In genomic region chr1:235067396-235068154, GRCh38 we compare ENCODE assay signal across 9 cellular contexts.
DNase-seq lines count a peak whose midpoint lies in the region; ATAC-seq, FAIRE-seq and TF ChIP-seq lines count a peak whose summit lies in the region.
"Had no signal": no experiment of that assay in that cellular context is flagged by ENCODE, and none has a peak within 500 bp of the region (broad histone marks: within the 10 kb centered on the region; RNA-seq: fewer than 3 reads in every experiment).

No MANE protein-coding gene starts in this region.

- peaks cover 39% of the 10 kb centered on the region for H3K4me1 Mint-ChIP-seq in nephron

- TF ChIP-seq CTCF in A549 (IDR thresholded peaks at IDR 0.05): no peak
- TF ChIP-seq CTCF in Peyer's patch (IDR thresholded peaks at IDR 0.05): no peak
- no peak for TF ChIP-seq CTCF in nephron (IDR thresholded peaks at IDR 0.05; ENCODE audit: unreplicated experiment in 3 of 3)

- no peaks in the 10 kb centered on the region for H3K9me3 Mint-ChIP-seq in nephron
- H3K9me3 Mint-ChIP-seq: central memory CD8-positive, alpha-beta T cell had no signal

- POLR2A ChIA-PET in A549 (lab: Yijun Ruan, JAX): interaction anchor here (0.6 to 4.9 kb wide), 9 partner anchors 49 to 456 kb away, joined by 3 to 50 read pairs (median 5); partner anchors contain the start of gene IRF2BP2

- peak overlapping the region; percentile 40 to 71 (median 52) for H3K27ac Mint-ChIP-seq in nephron

- peak; percentile 92 to 99 for DNase-seq in A549 (ENCODE audit: low read depth in 1 of 2, low spot score in 1 of 2)
- DNase-seq in GM23248: peak; percentile 100
- DNase-seq in Peyer's patch: peak in 2 of 3 donors; percentile 85 to 93

- 3% methylated on average over 11 of the region's 12 CpGs for WGBS in A549 (ENCODE audit: missing lambda C conversion rate)
- WGBS in GM23248 (ENCODE audit: low coverage in 1 of 2, low lambda C conversion rate in 2 of 2, missing lambda C conversion rate in 2 of 2), 2 experiments: 8 to 14% methylated on average over 12 of the region's 12 CpGs

- peak; percentile 77 to 79; a peak in 3 of 5 replicates for TF ChIP-seq EP300 in A549 (IDR thresholded peaks at IDR 0.05)

- H3K4me3 ChIP-seq in A549 (0 out of 3 replicates have a peak overlapping the region, but pooled peaks have one; percentile 14), GM23248 (peak overlapping the region; percentile 39), Peyer's patch (peak overlapping the region in 1 of 4 donors; percentile 39)

- no peaks in the 10 kb centered on the region for H4K20me1 ChIP-seq in GM23248 (ENCODE audit: insufficient read depth)

- CTCF ChIA-PET in A549 (lab: Yijun Ruan, JAX): interaction anchor here (0.6 to 4.3 kb wide), 10 partner anchors 11 to 580 kb away, joined by 3 to 25 read pairs (median 4); no protein-coding TSS in a partner anchor

- no peak overlapping the region for H2AFZ ChIP-seq in GM23248

- H3K27ac ChIP-seq in A549 (peak overlapping the region; percentile 97 to 98), GM23248 (peak overlapping the region; percentile 96), Peyer's patch (peak overlapping the region; percentile 36 to 95 (median 80))

- H3K27me3 Mint-ChIP-seq in nephron (ENCODE audit: low read depth): peaks cover 6% of the 10 kb centered on the region

- H3F3A ChIP-seq in GM23248 (ENCODE audit: insufficient read depth): peaks cover 29% of the 10 kb centered on the region

- no peaks in the 10 kb centered on the region for H3K36me3 Mint-ChIP-seq in nephron (ENCODE audit: low read depth)

- H3K9me3 ChIP-seq in A549: no peaks in the 10 kb centered on the region
- H3K9me3 ChIP-seq in GM23248 (ENCODE audit: low read depth): no peaks in the 10 kb centered on the region
- H3K9me3 ChIP-seq in Peyer's patch: no peaks in the 10 kb centered on the region

- H3K9me2 ChIP-seq in GM23248 (ENCODE audit: insufficient read depth): no peaks in the 10 kb centered on the region

- H3K9ac ChIP-seq in GM23248: peak overlapping the region; percentile 83

- TF ChIP-seq POLR2A in A549 (IDR thresholded peaks at IDR 0.05; ENCODE audit: low read length) (no peak), Peyer's patch (IDR thresholded peaks at IDR 0.05) (peak; percentile 27 to 82)

- H3K27me3 ChIP-seq in GM23248 (replicated peaks; ENCODE audit: insufficient read depth): no peaks in the 10 kb centered on the region
- no peaks in the 10 kb centered on the region for H3K27me3 ChIP-seq in Peyer's patch

- no peak for FAIRE-seq in A549 (lab: Jason Lieb, UNC)

- peak in 1 of 2 experiments; percentile 66; a peak in 4 of 5 replicates for TF ChIP-seq RAD21 in A549 (conservative IDR thresholded peaks at IDR 0.05 in 1 of 2, IDR thresholded peaks at IDR 0.05 in 1 of 2)

- H3K4me1 ChIP-seq in A549 (peaks cover 66% of the 10 kb centered on the region), GM23248 (ENCODE audit: insufficient read depth) (peaks cover 34% of the 10 kb centered on the region), Peyer's patch (peaks cover 0 to 44% (median 22%) of the 10 kb centered on the region in 4 donors)

- no peaks in the 10 kb centered on the region for H3K36me3 ChIP-seq in GM23248 (ENCODE audit: low read depth)
- no peaks in the 10 kb centered on the region for H3K36me3 ChIP-seq in Peyer's patch

- H3K79me2 ChIP-seq in GM23248 (ENCODE audit: insufficient read depth): no peaks in the 10 kb centered on the region

- peak overlapping the region in 1 of 3 experiments; percentile 24 for H3K4me3 Mint-ChIP-seq in nephron
- H3K4me3 Mint-ChIP-seq: central memory CD8-positive, alpha-beta T cell had no signal

- in situ Hi-C loops in GM23248 (cut with MboI): no loop called here

- H3K4me2 ChIP-seq in A549 (peak overlapping the region; percentile 61), GM23248 (ENCODE audit: unreplicated experiment) (peak overlapping the region; percentile 68)

- ATAC-seq in A549 (peak; percentile 90), esophagus mucosa (peak; percentile 84), HG03097 (IDR thresholded peaks at IDR 0.05; ENCODE audit: low FRiP score, unreplicated experiment) (no peak), GM18909 (IDR thresholded peaks at IDR 0.05; ENCODE audit: poor library complexity, unreplicated experiment) (no peak), GM19455 (IDR thresholded peaks at IDR 0.05; ENCODE audit: unreplicated experiment) (no peak)

TF ChIP-seq in A549, 52 proteins besides CTCF, POLR2A, EP300 and RAD21 (continues in another document):
- TF ChIP-seq MYC (IDR thresholded peaks at IDR 0.05; ENCODE audit: borderline replicate concordance, low read length): no peak; the same call in 1 of the 2 replicates
- no peak for TF ChIP-seq KDM5A (IDR thresholded peaks at IDR 0.05)
- TF ChIP-seq NR3C1 (IDR thresholded peaks at IDR 0.05): no peak
- peak; percentile 84 for TF ChIP-seq MAX (IDR thresholded peaks at IDR 0.05)
- peak in 1 of 2 experiments; percentile 65; a peak in 2 of 4 replicates for TF ChIP-seq CEBPB (IDR thresholded peaks at IDR 0.05)
- TF ChIP-seq NPAS2 (CRISPR knock-in tag; IDR thresholded peaks at IDR 0.05; ENCODE audit: borderline replicate concordance): 0 out of 2 replicates have a peak, but pooled peaks have one; percentile 51
- peak; percentile 73; the same call in 1 of the 2 replicates for TF ChIP-seq PBX3 (IDR thresholded peaks at IDR 0.05)
- no peak for TF ChIP-seq ZC3H11A (IDR thresholded peaks at IDR 0.05)
- peak; percentile 83 to 85; a peak in 4 of 5 replicates for TF ChIP-seq JUN (IDR thresholded peaks at IDR 0.05)
- TF ChIP-seq ATOH8 (CRISPR knock-in tag; IDR thresholded peaks at IDR 0.05; ENCODE audit: low read depth): no peak; the same call in 1 of the 2 replicates
- TF ChIP-seq RNF2 (IDR thresholded peaks at IDR 0.05; ENCODE audit: borderline replicate concordance, low read depth): no peak
- TF ChIP-seq KDM1A (IDR thresholded peaks at IDR 0.05; ENCODE audit: low read depth): no peak
- peak; percentile 92 for TF ChIP-seq ZSCAN20 (CRISPR knock-in tag; IDR thresholded peaks at IDR 0.05)
- peak; percentile 90; the same call in 1 of the 2 replicates for TF ChIP-seq HOXB5 (CRISPR knock-in tag; IDR thresholded peaks at IDR 0.05)
- peak; percentile 59; the same call in 1 of the 2 replicates for TF ChIP-seq ZNF302 (CRISPR knock-in tag; IDR thresholded peaks at IDR 0.05)
- peak; percentile 30; the same call in 1 of the 2 replicates for TF ChIP-seq USF2 (IDR thresholded peaks at IDR 0.05)
- peak; percentile 88 for TF ChIP-seq JUNB (IDR thresholded peaks at IDR 0.05)
- no peak for TF ChIP-seq HES2 (IDR thresholded peaks at IDR 0.05)
- TF ChIP-seq EHF (CRISPR knock-in tag; IDR thresholded peaks at IDR 0.05): peak; percentile 82; the same call in 1 of the 2 replicates
- 0 out of 2 replicates have a peak, but pooled peaks have one; percentile 31 for TF ChIP-seq ESRRA (IDR thresholded peaks at IDR 0.05; ENCODE audit: borderline replicate concordance, low read length)
- peak; percentile 66 for TF ChIP-seq HEYL (CRISPR knock-in tag; IDR thresholded peaks at IDR 0.05)
- 0 out of 2 replicates have a peak, but pooled peaks have one; percentile 28 for TF ChIP-seq HMGXB4 (CRISPR knock-in tag; IDR thresholded peaks at IDR 0.05; ENCODE audit: borderline replicate concordance)
- peak; percentile 87 for TF ChIP-seq FOSL2 (IDR thresholded peaks at IDR 0.05)
- peak; percentile 96 for TF ChIP-seq FOSL2 (CRISPR knock-in tag; IDR thresholded peaks at IDR 0.05)

Comparison
In these comparisons a context has a peak if more than half of its experiments do, and no peak if none do; other contexts are left out.
1. ATAC-seq: peak in A549 (2 of 2) and esophagus mucosa (single experiment); none in HG03097 (single experiment), GM18909 (single experiment) and GM19455 (single experiment).
2. Peak in every context shown above with its lines, with median percentiles within 50 percentile points of each other: DNase-seq and H3K27ac ChIP-seq.